ENCODE assay signal across 26 cellular contexts in genomic region chr7:8141070-8141469, GRCh38.
"Had no signal": no experiment of that assay in that cellular context is flagged by ENCODE, and none has a peak within 500 bp of the region (broad histone marks: within the 10 kb centered on the region; RNA-seq: fewer than 3 reads in every experiment).

No MANE protein-coding gene starts in this region.

- H3K9me3 ChIP-seq: breast epithelium, pancreas, psoas muscle, right atrium auricular region, stomach, suprapubic skin, tibial nerve, uterus had no signal

- H3K27ac Mint-ChIP-seq: activated B cell treated with CpG ODN at 0.5 μM for 24 hours; activated CD4-positive, alpha-beta T cell treated with anti-CD3 and anti-CD28 coated beads, Interleukin-2, amount 10 ng/mL, durations not matched to agents 7 days and 5 days; activated naive CD8-positive, alpha-beta T cell; activated T-helper 2 cell treated with anti-CD3 and anti-CD28 coated beads, Interferon-gamma antibody, Interleukin-2, Interleukin-4, amounts not matched to agents 10 μg/mL and 5 μg/mL and 100 μg/mL, durations not matched to agents 14 hours and 24 hours and 36 hours; effector memory CD8-positive, alpha-beta T cell; memory B cell had no signal

- ATAC-seq: effector memory CD8-positive, alpha-beta T cell; esophagus mucosa; pancreas had no signal

- H3K27me3 ChIP-seq: breast epithelium, pancreas, right atrium auricular region, stomach, suprapubic skin, tibial nerve, uterus had no signal

- H3K4me3 Mint-ChIP-seq: activated B cell treated with CpG ODN at 0.5 μM for 24 hours; activated CD4-positive, alpha-beta T cell treated with anti-CD3 and anti-CD28 coated beads, Interleukin-2, amount 10 ng/mL, durations not matched to agents 7 days and 5 days; activated naive CD8-positive, alpha-beta T cell; central memory CD8-positive, alpha-beta T cell; effector memory CD8-positive, alpha-beta T cell; memory B cell; nephron progenitor cell had no signal

- H3K36me3 Mint-ChIP-seq: activated naive CD8-positive, alpha-beta T cell; memory B cell had no signal

- H3K36me3 ChIP-seq: breast epithelium, right atrium auricular region, suprapubic skin, tibial nerve, uterus had no signal

- H3K27ac ChIP-seq: breast epithelium, pancreas, psoas muscle, right atrium auricular region, SK-N-MC, stomach, suprapubic skin, tibial nerve, uterus had no signal

- H3K4me1 ChIP-seq: breast epithelium, pancreas, right atrium auricular region, stomach, suprapubic skin, tibial nerve, uterus had no signal

- DNase-seq: activated B cell treated with CpG ODN at 0.5 μM for 24 hours; activated CD4-positive, alpha-beta T cell treated with anti-CD3 and anti-CD28 coated beads, Interleukin-2, amount 10 ng/mL, durations not matched to agents 7 days and 5 days; activated CD8-positive, alpha-beta memory T cell treated with anti-CD3 and anti-CD28 coated beads, Interleukin-2, amount 50 U/mL, for 48 hours; activated naive CD4-positive, alpha-beta T cell; amniotic stem cell; effector memory CD8-positive, alpha-beta T cell; hippocampal formation; kidney glomerular epithelial cell; nephron progenitor cell; pancreas; psoas muscle; stimulated activated CD4-positive, alpha-beta T cell treated with anti-CD3 and anti-CD28 coated beads, Interleukin-12 subunit alpha, Interleukin-12 subunit beta, amount 100 ng/mL, for 4 hours; stomach; T-helper 1 cell; T-helper 9 cell; uterus had no signal

- H3K9me3 Mint-ChIP-seq: activated B cell treated with CpG ODN at 0.5 μM for 24 hours; activated CD4-positive, alpha-beta T cell treated with anti-CD3 and anti-CD28 coated beads, Interleukin-2, amount 10 ng/mL, durations not matched to agents 7 days and 5 days; activated T-helper 2 cell treated with anti-CD3 and anti-CD28 coated beads, Interferon-gamma antibody, Interleukin-2, Interleukin-4, amounts not matched to agents 10 μg/mL and 5 μg/mL and 100 μg/mL, durations not matched to agents 14 hours and 24 hours and 36 hours; central memory CD8-positive, alpha-beta T cell; effector memory CD8-positive, alpha-beta T cell; memory B cell; nephron progenitor cell had no signal

- H3K4me3 ChIP-seq: breast epithelium, pancreas, psoas muscle, right atrium auricular region, SK-N-MC, stomach, suprapubic skin, tibial nerve, uterus had no signal

- H3K27me3 Mint-ChIP-seq: activated B cell treated with CpG ODN at 0.5 μM for 24 hours; activated CD4-positive, alpha-beta T cell treated with anti-CD3 and anti-CD28 coated beads, Interleukin-2, amount 10 ng/mL, durations not matched to agents 7 days and 5 days; activated naive CD8-positive, alpha-beta T cell; central memory CD8-positive, alpha-beta T cell; effector memory CD8-positive, alpha-beta T cell; memory B cell had no signal
